21 cellular contexts compared by ENCODE assay signal in genomic region chr18:37219257-37219656, GRCh38.
DNase-seq lines count a peak whose midpoint lies in the region; ATAC-seq, FAIRE-seq and TF ChIP-seq lines count a peak whose summit lies in the region.
"Had no signal": no experiment of that assay in that cellular context is flagged by ENCODE, and none has a peak within 500 bp of the region (broad histone marks: within the 10 kb centered on the region; RNA-seq: fewer than 3 reads in every experiment).

No MANE protein-coding gene starts in this region.

- H3K36me3 ChIP-seq in NT2/D1 (ENCODE audit: insufficient read depth, insufficient read length, low read length) (no peaks in the 10 kb centered on the region), iPS-15b (ENCODE audit: control insufficient read depth, insufficient read depth, low read length) (no peaks in the 10 kb centered on the region), neural progenitor cell (no peaks in the 10 kb centered on the region), GM23248 (ENCODE audit: low read depth) (no peaks in the 10 kb centered on the region)

- H3F3A ChIP-seq in neural progenitor cell (ENCODE audit: low read depth), result peaks cover 20% of the 10 kb centered on the region
- no peaks in the 10 kb centered on the region for H3F3A ChIP-seq in GM23248 (ENCODE audit: insufficient read depth)

- no peak for FAIRE-seq in D721Med (lab: Jason Lieb, UNC)
- FAIRE-seq: A549, GM19239 had no signal

- peak overlapping the region; percentile 55 for H3K4me2 ChIP-seq in neural progenitor cell
- H3K4me2 ChIP-seq in GM23248 (ENCODE audit: unreplicated experiment), result no peak overlapping the region
- H3K4me2 ChIP-seq: A549 had no signal

- no peaks in the 10 kb centered on the region for H3K4me1 Mint-ChIP-seq in neural progenitor cell

- H3K4me3 ChIP-seq in NT2/D1 (ENCODE audit: insufficient read length, low read depth), result no peak overlapping the region
- H3K4me3 ChIP-seq in iPS-15b (ENCODE audit: low read depth, low read length), result peak overlapping the region; percentile 13
- H3K4me3 ChIP-seq in neural progenitor cell, result no peak overlapping the region
- H3K4me3 ChIP-seq in GM23248, result no peak overlapping the region
- H3K4me3 ChIP-seq: A549 had no signal

- TF ChIP-seq CTCF in neural progenitor cell (IDR thresholded peaks at IDR 0.05) (no peak), D721Med (IDR thresholded peaks at IDR 0.05; ENCODE audit: insufficient read depth, missing control alignments) (no peak)

- no peaks in the 10 kb centered on the region for H3K27me3 Mint-ChIP-seq in neural progenitor cell (ENCODE audit: insufficient read depth, low read depth)
- H3K27me3 Mint-ChIP-seq: CD4-positive, alpha-beta T cell had no signal

- in situ Hi-C loops in GM23248 (cut with MboI), result no loop called here

- H3K9ac ChIP-seq in NT2/D1 (ENCODE audit: insufficient read length, low read depth), result no peak overlapping the region
- no peak overlapping the region for H3K9ac ChIP-seq in iPS-15b (ENCODE audit: low read depth, low read length)
- H3K9ac ChIP-seq in neural progenitor cell, result no peak overlapping the region
- no peak overlapping the region for H3K9ac ChIP-seq in GM23248

- H3K27me3 ChIP-seq in NT2/D1 (ENCODE audit: insufficient read depth, insufficient read length) (peaks cover 33% of the 10 kb centered on the region), iPS-15b (ENCODE audit: control insufficient read depth, insufficient read depth, low read length) (peaks cover 17% of the 10 kb centered on the region), neural progenitor cell (peaks cover 54% of the 10 kb centered on the region), GM23248 (replicated peaks; ENCODE audit: insufficient read depth) (no peaks in the 10 kb centered on the region)

- no peak for ATAC-seq in GM18909 (IDR thresholded peaks at IDR 0.05; ENCODE audit: poor library complexity, unreplicated experiment)
- ATAC-seq: A549, HCT116 had no signal

- no peak overlapping the region for H3K27ac Mint-ChIP-seq in neural progenitor cell
- H3K27ac Mint-ChIP-seq: CD4-positive, alpha-beta T cell had no signal

- H2AFZ ChIP-seq in neural progenitor cell (replicated peaks) (no peak overlapping the region), GM23248 (no peak overlapping the region)

- no peak overlapping the region for H3K4me3 Mint-ChIP-seq in neural progenitor cell
- H3K4me3 Mint-ChIP-seq: CD4-positive, alpha-beta T cell had no signal

- no peaks in the 10 kb centered on the region for H3K9me2 ChIP-seq in GM23248 (ENCODE audit: insufficient read depth)

- H3K79me2 ChIP-seq in neural progenitor cell (ENCODE audit: low read depth), result no peaks in the 10 kb centered on the region
- H3K79me2 ChIP-seq in GM23248 (ENCODE audit: insufficient read depth), result no peaks in the 10 kb centered on the region

- peak; percentile 59 for DNase-seq in ELF-1 (ENCODE audit: low read depth, low spot score)
- DNase-seq in NT2/D1 (ENCODE audit: low read depth, low spot score), result peak; percentile 8
- DNase-seq in neural progenitor cell (ENCODE audit: low spot score), result no peak
- DNase-seq in KG1 (lab: John Stamatoyannopoulos, UW), result no peak
- DNase-seq in D721Med (ENCODE audit: insufficient read length, low spot score), result no peak
- DNase-seq in GM23248, result no peak
- DNase-seq: AML-193; Caco-2; CD4-positive, alpha-beta T cell; DMS153; DMS79; GF-D8; H7 had no signal

- WGBS in GM23248 (ENCODE audit: low coverage in 1 of 2, low lambda C conversion rate in 2 of 2, missing lambda C conversion rate in 2 of 2), 2 experiments, result 70 to 75% methylated on average over 7 of the region's 7 CpGs

- no peaks in the 10 kb centered on the region for H4K20me1 ChIP-seq in neural progenitor cell (ENCODE audit: low read depth)
- H4K20me1 ChIP-seq in GM23248 (ENCODE audit: insufficient read depth), result no peaks in the 10 kb centered on the region

- no peaks in the 10 kb centered on the region for H3K36me3 Mint-ChIP-seq in neural progenitor cell

- H3K9me3 ChIP-seq in NT2/D1 (ENCODE audit: insufficient read depth, low read length), result no peaks in the 10 kb centered on the region
- H3K9me3 ChIP-seq in iPS-15b (ENCODE audit: control insufficient read depth, insufficient read depth, low read length), result no peaks in the 10 kb centered on the region
- H3K9me3 ChIP-seq in neural progenitor cell (ENCODE audit: low read depth), result peaks cover 5% of the 10 kb centered on the region
- no peaks in the 10 kb centered on the region for H3K9me3 ChIP-seq in GM23248 (ENCODE audit: low read depth)
- H3K9me3 ChIP-seq: A549, Caco-2 had no signal

- no peak overlapping the region for H3K27ac ChIP-seq in neural progenitor cell
- H3K27ac ChIP-seq in GM23248, result no peak overlapping the region
- H3K27ac ChIP-seq: 22Rv1, A549, C4-2B, HL-60 had no signal

- peaks cover 10% of the 10 kb centered on the region for H3K9me3 Mint-ChIP-seq in neural progenitor cell

- H3K4me1 ChIP-seq in NT2/D1 (ENCODE audit: insufficient read depth, insufficient read length) (no peaks in the 10 kb centered on the region), iPS-15b (ENCODE audit: control insufficient read depth, insufficient read depth, low read length) (peaks cover 13% of the 10 kb centered on the region), neural progenitor cell (peaks cover 17% of the 10 kb centered on the region), GM23248 (ENCODE audit: insufficient read depth) (no peaks in the 10 kb centered on the region)
- H3K4me1 ChIP-seq: Caco-2 had no signal

Comparison
In these comparisons a context has a peak if more than half of its experiments do, and no peak if none do; other contexts are left out.
1. DNase-seq: peak in ELF-1 (single experiment) and NT2/D1 (single experiment); none in neural progenitor cell (single experiment), KG1 (single experiment), D721Med (single experiment) and GM23248 (single experiment).